ENCODE assay signal across 8 cellular contexts in the genomic region with DNA sequence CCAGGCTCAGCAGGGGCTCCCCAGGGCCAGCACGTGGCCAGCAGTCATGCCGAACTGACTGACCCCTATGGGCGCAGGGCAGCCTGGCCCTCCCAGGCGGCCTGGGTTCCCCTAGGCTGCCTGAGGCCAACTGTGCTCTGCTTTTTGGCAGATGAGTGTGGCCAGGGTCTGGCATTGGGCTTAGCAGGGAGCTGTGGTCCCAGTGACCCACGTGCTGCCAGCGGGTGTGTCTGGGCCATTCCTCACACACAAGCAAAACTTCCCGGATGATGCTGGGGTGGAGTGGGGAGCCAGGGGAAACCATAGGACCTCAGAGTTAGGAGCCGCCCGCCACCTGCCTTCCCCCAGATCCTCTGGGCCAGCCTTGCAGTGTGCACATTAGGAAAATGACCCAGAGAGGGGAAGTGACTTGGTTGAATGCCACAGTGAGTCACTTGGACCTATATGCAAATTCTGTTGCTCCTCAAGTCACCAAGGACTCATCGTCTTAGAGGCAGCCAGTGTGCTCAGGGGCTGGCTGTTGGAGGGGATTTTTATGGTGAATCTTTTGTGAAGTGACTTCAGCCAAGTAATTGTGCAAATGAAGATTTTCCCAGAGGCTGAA. TPM values are rescaled to one million over a fixed set of nuclear protein-coding genes. Genes with fewer than 3 reads are reported as not detected.
A peak's percentile ranks its signal among the peaks of the same experiment; 100 is the strongest.
DNase-seq lines count a peak whose midpoint lies in the region; ATAC-seq and TF ChIP-seq lines count a peak whose summit lies in the region.

No MANE protein-coding gene starts in this region.

- H3K9me3 ChIP-seq in endodermal cell (ENCODE audit: control insufficient read depth, low read length), result no peaks in the 10 kb centered on the region

- H3K4me3 Mint-ChIP-seq in endodermal cell (no peak overlapping the region), GM23338 (no peak overlapping the region)
- H3K4me3 Mint-ChIP-seq in stimulated activated effector memory CD8-positive, alpha-beta T cell treated with anti-CD3 and anti-CD28 coated beads, Interleukin-12 subunit alpha, Interleukin-12 subunit beta, amount 100 ng/mL, for 72 hours, result peak overlapping the region; percentile 71

- no peaks in the 10 kb centered on the region for H3K4me1 Mint-ChIP-seq in endodermal cell
- H3K4me1 Mint-ChIP-seq in stimulated activated effector memory CD8-positive, alpha-beta T cell treated with anti-CD3 and anti-CD28 coated beads, Interleukin-12 subunit alpha, Interleukin-12 subunit beta, amount 100 ng/mL, for 72 hours, result peaks cover 91% of the 10 kb centered on the region
- peaks cover 11% of the 10 kb centered on the region for H3K4me1 Mint-ChIP-seq in GM23338

- ATAC-seq in GM18867 (IDR thresholded peaks at IDR 0.05; ENCODE audit: unreplicated experiment), result peak; percentile 64
- peak; percentile 57 for ATAC-seq in HG02973 (IDR thresholded peaks at IDR 0.05; ENCODE audit: unreplicated experiment)
- ATAC-seq in stimulated activated effector memory CD8-positive, alpha-beta T cell treated with anti-CD3 and anti-CD28 coated beads, Interleukin-12 subunit alpha, Interleukin-12 subunit beta, amount 100 ng/mL, for 72 hours, result peak; percentile 88
- ATAC-seq in GM23338, result no peak

- H3K36me3 Mint-ChIP-seq in endodermal cell (ENCODE audit: low read depth) (no peaks in the 10 kb centered on the region), GM23338 (ENCODE audit: low read depth) (no peaks in the 10 kb centered on the region)
- peaks cover 60% of the 10 kb centered on the region for H3K36me3 Mint-ChIP-seq in stimulated activated effector memory CD8-positive, alpha-beta T cell treated with anti-CD3 and anti-CD28 coated beads, Interleukin-12 subunit alpha, Interleukin-12 subunit beta, amount 100 ng/mL, for 72 hours

- H3K27me3 ChIP-seq in endodermal cell (ENCODE audit: control insufficient read depth, insufficient read depth, low read length, poor library complexity, severe bottlenecking) (no peaks in the 10 kb centered on the region), GM23338 (ENCODE audit: insufficient read depth) (no peaks in the 10 kb centered on the region)

- H3K36me3 ChIP-seq in endodermal cell (ENCODE audit: control insufficient read depth, insufficient read depth, low read length) (no peaks in the 10 kb centered on the region), GM23338 (ENCODE audit: insufficient read depth) (no peaks in the 10 kb centered on the region)

- no peak overlapping the region for H3K27ac ChIP-seq in endodermal cell (ENCODE audit: low read depth, low read length)
- H3K27ac ChIP-seq in GM23338 (ENCODE audit: low read depth), result no peak overlapping the region

- H3K9ac ChIP-seq in endodermal cell (ENCODE audit: extremely low read depth, low read length, poor library complexity, severe bottlenecking), result no peak overlapping the region

- WGBS in endodermal cell (ENCODE audit: insufficient coverage in 1 of 2, insufficient read length in 1 of 2), 2 experiments, result 84 to 85% methylated on average over 4 to 10 of the region's 10 CpGs

- DNase-seq in AML-193 (lab: John Stamatoyannopoulos, UW), result peak; percentile 64 to 67
- DNase-seq in RPMI7951 (ENCODE audit: low read depth), result peak; percentile 86
- DNase-seq in endodermal cell, result peak; percentile 30
- no peak for DNase-seq in stimulated activated effector memory CD8-positive, alpha-beta T cell treated with anti-CD3 and anti-CD28 coated beads, Interleukin-12 subunit alpha, Interleukin-12 subunit beta, amount 100 ng/mL, for 72 hours (ENCODE audit: low spot score in 2 of 2)
- DNase-seq in GM23338 (ENCODE audit: low spot score), result no peak
- DNase-seq in NCI-H128 (lab: John Stamatoyannopoulos, UW; ENCODE audit: unreplicated experiment), result no peak

- no peaks in the 10 kb centered on the region for H3F3A ChIP-seq in GM23338 (replicated peaks; ENCODE audit: low read depth)

- H3K79me2 ChIP-seq in GM23338 (replicated peaks; ENCODE audit: insufficient read depth), result no peaks in the 10 kb centered on the region

- H3K4me1 ChIP-seq in endodermal cell (ENCODE audit: control insufficient read depth, insufficient read depth, low read length) (no peaks in the 10 kb centered on the region), GM23338 (ENCODE audit: insufficient read depth) (peaks cover 3% of the 10 kb centered on the region; the same call in 1 of the 2 replicates)

- H3K27ac Mint-ChIP-seq in endodermal cell (no peak overlapping the region), GM23338 (no peak overlapping the region)
- peak overlapping the region; percentile 98 for H3K27ac Mint-ChIP-seq in stimulated activated effector memory CD8-positive, alpha-beta T cell treated with anti-CD3 and anti-CD28 coated beads, Interleukin-12 subunit alpha, Interleukin-12 subunit beta, amount 100 ng/mL, for 72 hours

- no peaks in the 10 kb centered on the region for H3K9me2 ChIP-seq in GM23338 (ENCODE audit: insufficient read depth)

- no peak for TF ChIP-seq CTCF in endodermal cell (conservative IDR thresholded peaks at IDR 0.05)
- no peak for TF ChIP-seq CTCF in GM23338 (conservative IDR thresholded peaks at IDR 0.05; ENCODE audit: low read depth in 2 of 2)

- no peaks in the 10 kb centered on the region for H3K27me3 Mint-ChIP-seq in endodermal cell (ENCODE audit: insufficient read depth)
- peaks cover 10% of the 10 kb centered on the region for H3K27me3 Mint-ChIP-seq in GM23338 (ENCODE audit: insufficient read depth, low read depth, poor library complexity)

- no peaks in the 10 kb centered on the region; the same call in 1 of the 2 replicates for H4K20me1 ChIP-seq in GM23338 (replicated peaks; ENCODE audit: insufficient read depth)

- no peaks in the 10 kb centered on the region for H3K9me3 Mint-ChIP-seq in endodermal cell
- H3K9me3 Mint-ChIP-seq in stimulated activated effector memory CD8-positive, alpha-beta T cell treated with anti-CD3 and anti-CD28 coated beads, Interleukin-12 subunit alpha, Interleukin-12 subunit beta, amount 100 ng/mL, for 72 hours, result no peaks in the 10 kb centered on the region
- H3K9me3 Mint-ChIP-seq in GM23338, result no peaks in the 10 kb centered on the region

- H2AFZ ChIP-seq in GM23338, result no peak overlapping the region

- H3K4me3 ChIP-seq in endodermal cell (ENCODE audit: low read length) (no peak overlapping the region), GM23338 (no peak overlapping the region)

- H3K4me2 ChIP-seq in GM23338, result no peak overlapping the region

TF ChIP-seq in GM23338, 12 proteins besides CTCF, POLR2A, EP300 and RAD21:
- TF ChIP-seq STAT1 (IDR thresholded peaks at IDR 0.05; ENCODE audit: unreplicated experiment), result no peak

RNA-seq across cellular contexts. Expression of gene ADORA2A, which starts 6.6 kb away (rescaled TPM):
- 3.7 and 4.2 TPM in 2 replicates for total RNA-seq in RPMI7951 (2014; rRNA removed; shearing (Covaris generic))
- total RNA-seq in endodermal cell, result 1 to 10 TPM; 4.1 to 4.7 TPM
- 4.2 TPM for polyA plus RNA-seq in endodermal cell (2013, experiment 1 of 2)
- 4.4 TPM for polyA plus RNA-seq in endodermal cell (2013, experiment 2 of 2)
- 11.0 and 13.5 TPM in 2 replicates for total RNA-seq in GM23338 (2014; rRNA removed; shearing (Covaris generic))
- 3.4 and 4.1 TPM in 2 replicates for polyA plus RNA-seq in GM23338 (2016; fragmentation: Nextera tagmentation; extraction: Ambion mirVana)

Comparison
In these comparisons a context has a peak if more than half of its experiments do, and no peak if none do; other contexts are left out.
1. DNase-seq: peak in AML-193 (2 of 2), RPMI7951 (single experiment) and endodermal cell (single experiment); none in stimulated activated effector memory CD8-positive, alpha-beta T cell treated with anti-CD3 and anti-CD28 coated beads, Interleukin-12 subunit alpha, Interleukin-12 subunit beta, amount 100 ng/mL, for 72 hours (0 of 2), GM23338 (single experiment) and NCI-H128 (single experiment).